In genomic region chr4:118113220-118113619, GRCh38 we compare ENCODE assay signal across 9 cellular contexts.
A peak's percentile ranks its signal among the peaks of the same experiment; 100 is the strongest.
DNase-seq lines count a peak whose midpoint lies in the region; ATAC-seq and TF ChIP-seq lines count a peak whose summit lies in the region.
"Had no signal": no experiment of that assay in that cellular context is flagged by ENCODE, and none has a peak within 500 bp of the region (broad histone marks: within the 10 kb centered on the region; RNA-seq: fewer than 3 reads in every experiment).

No MANE protein-coding gene starts in this region.

- intact Hi-C loops in mucosa of descending colon (cut with DNase I, micrococcal nuclease): no loop called here

- H3K9me3 ChIP-seq in KOPT-K1 (ENCODE audit: insufficient read depth, low read length, poor library complexity, severe bottlenecking) (peaks cover 36% of the 10 kb centered on the region), mucosa of descending colon (no peaks in the 10 kb centered on the region)

- peak overlapping the region; percentile 45 for H3K27ac ChIP-seq in KOPT-K1 (ENCODE audit: low read depth, low read length, poor library complexity, severe bottlenecking)

- no peak for TF ChIP-seq CTCF in mucosa of descending colon (IDR thresholded peaks at IDR 0.05)

- H3K4me3 ChIP-seq in mucosa of descending colon: no peak overlapping the region

- H3K4me1 ChIP-seq in mucosa of descending colon (ENCODE audit: low read depth): no peaks in the 10 kb centered on the region

- peak; percentile 75 for ATAC-seq in HG02642 (IDR thresholded peaks at IDR 0.05; ENCODE audit: poor library complexity, unreplicated experiment)
- ATAC-seq in mucosa of descending colon: peak; percentile 28
- ATAC-seq in stimulated activated naive CD8-positive, alpha-beta T cell treated with anti-CD3 and anti-CD28 coated beads, Interleukin-15, Interleukin-2, amounts not matched to agents 100 U/mL and 50 U/mL, for 24 hours: no peak
- ATAC-seq: T-helper 17 cell had no signal

- H3K36me3 ChIP-seq in KOPT-K1 (ENCODE audit: insufficient read depth, low read length) (peaks cover 83% of the 10 kb centered on the region), mucosa of descending colon (ENCODE audit: low read depth) (no peaks in the 10 kb centered on the region)

- DNase-seq in SIG-M5 treated with dmso at 0.1 percent for 504 hours (lab: John Stamatoyannopoulos, UW; ENCODE audit: unreplicated experiment) (peak; percentile 3), SIG-M5 (lab: John Stamatoyannopoulos, UW) (no peak), mucosa of descending colon (no peak), medulla oblongata (ENCODE audit: extremely low spot score) (no peak), SHP77 (lab: John Stamatoyannopoulos, UW) (no peak)
- no peak for DNase-seq in stimulated activated naive CD8-positive, alpha-beta T cell treated with anti-CD3 and anti-CD28 coated beads, Interleukin-15, Interleukin-2, amounts not matched to agents 100 U/mL and 50 U/mL, for 24 hours
- DNase-seq: T-helper 17 cell had no signal
